ENCODE assay signal across 8 cellular contexts in the genomic region with DNA sequence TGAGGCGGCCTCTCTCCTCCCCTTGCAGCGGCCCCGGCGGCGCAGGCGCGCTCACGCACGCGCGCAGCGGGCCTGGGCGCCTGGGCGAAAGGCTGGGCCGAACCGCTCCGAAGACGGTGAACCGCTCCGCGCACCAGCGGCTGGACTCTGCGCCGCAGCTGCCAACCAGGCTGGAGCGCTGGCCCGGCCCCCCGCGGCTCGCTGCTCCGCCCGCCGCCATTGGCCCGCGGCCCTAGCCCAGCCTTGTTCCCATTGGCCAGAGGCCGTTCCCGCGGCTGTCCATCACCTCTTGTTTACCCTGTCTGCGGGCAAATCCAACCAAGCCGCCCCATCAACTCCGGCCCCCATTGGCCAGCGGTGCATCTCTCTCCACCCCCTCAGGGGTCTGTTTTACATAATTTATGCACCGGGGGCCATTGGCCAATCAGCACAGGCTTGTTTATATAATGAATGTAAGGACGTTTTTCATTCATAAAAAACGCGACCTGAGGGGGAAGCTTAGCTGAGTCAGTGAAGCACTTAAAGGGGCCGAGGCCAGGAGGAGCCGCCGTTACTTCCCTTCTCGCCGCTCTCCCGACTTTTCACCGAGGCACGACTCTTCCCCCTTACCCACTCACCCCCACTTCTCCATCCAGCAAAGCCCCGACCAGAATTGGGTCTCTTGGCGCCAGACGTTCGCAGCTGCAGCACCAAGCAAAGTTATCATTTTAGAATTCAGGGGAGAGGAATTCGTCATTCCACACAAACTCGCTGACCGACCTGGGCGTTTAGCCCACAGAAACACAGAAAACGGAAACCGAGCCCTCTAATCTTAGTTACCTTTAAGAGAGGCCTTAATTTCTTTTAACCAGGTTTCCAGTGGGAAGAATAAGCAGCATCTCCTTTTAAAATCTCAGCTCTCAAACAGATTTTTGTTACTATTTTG. TPM values are rescaled to one million over a fixed set of nuclear protein-coding genes. Genes with fewer than 3 reads are reported as not detected.
DNase-seq lines count a peak whose midpoint lies in the region; ATAC-seq and TF ChIP-seq lines count a peak whose summit lies in the region.

Gene ETV5 (minus strand): TSS at position 149 of the 925 bp plus-strand sequence. CDS start 3,221 bp downstream, outside the sequence.

- ATAC-seq in GM18909 (IDR thresholded peaks at IDR 0.05; ENCODE audit: poor library complexity, unreplicated experiment) (peak; percentile 97), HG03159 (IDR thresholded peaks at IDR 0.05; ENCODE audit: unreplicated experiment) (peak; percentile 96), activated B cell treated with CpG ODN at 0.5 μM for 24 hours (ENCODE audit: low read depth) (peak; percentile 95)

- intact Hi-C loops in activated B cell treated with CpG ODN at 0.5 μM for 24 hours (cut with micrococcal nuclease) = loop anchor here (1.0 to 5.0 kb wide), 10 partner anchors 44 to 718 kb away; partner anchors contain the start of genes EIF4A2, TBCCD1, TMEM41A and TRA2B

- no peaks in the 10 kb centered on the region for H3K36me3 Mint-ChIP-seq in activated B cell treated with CpG ODN at 0.5 μM for 24 hours (ENCODE audit: low read depth)

- peaks cover 3% of the 10 kb centered on the region; the same call in 1 of the 2 replicates for H3K9me3 ChIP-seq in AG04450 (ENCODE audit: control insufficient read depth, insufficient read depth, low read length)

- H3K27ac ChIP-seq in AG04450 (ENCODE audit: low read depth, low read length) = peak within 1 kb of the TSS; percentile 90
- peak within 1 kb of the TSS; percentile 70 for H3K27ac ChIP-seq in caudate nucleus (ENCODE audit: low read depth, low read length)
- peak within 1 kb of the TSS; percentile 14 to 91 (median 72) for H3K27ac ChIP-seq in skin epidermis

- POLR2A ChIA-PET in AG04450 (lab: Yijun Ruan, JAX) = interaction anchor here (1.0 to 1.7 kb wide), 7 partner anchors 10 to 675 kb away, joined by 3 to 5 read pairs (median 4); partner anchors contain the start of genes EIF4A2 and SENP2
- POLR2A ChIA-PET in activated B cell treated with CpG ODN at 0.5 μM for 24 hours (lab: Charles Lee) = interaction anchor here (1.4 to 3.4 kb wide), 6 partner anchors 43 to 674 kb away, joined by 5 to 22 read pairs (median 8); partner anchors contain the start of genes DNAJB11, EIF4A2 and TRA2B

- peaks cover 10% of the 10 kb centered on the region for H3K27me3 ChIP-seq in AG04450 (ENCODE audit: control insufficient read depth, insufficient read depth, low read length)

- H3K9me3 Mint-ChIP-seq in activated B cell treated with CpG ODN at 0.5 μM for 24 hours = no peaks in the 10 kb centered on the region

- DNase-seq in AG04450 (ENCODE audit: low read depth, low spot score) (peak; percentile 99), NCI-H2227 treated with DMSO at 0.1 percent for 48 hours (lab: John Stamatoyannopoulos, UW) (peak; percentile 98), activated B cell treated with CpG ODN at 0.5 μM for 24 hours (peak; percentile 85), caudate nucleus (lab: John Stamatoyannopoulos, UW) (peak; percentile 87 to 100 (median 99)), iPS-NIHi11 (ENCODE audit: low spot score) (peak; percentile 98)

- TF ChIP-seq CTCF in AG04450 (IDR thresholded peaks at IDR 0.05; ENCODE audit: low read depth, low read length) (no peak), activated B cell treated with CpG ODN at 0.5 μM for 24 hours (IDR thresholded peaks at IDR 0.05) (no peak)

- peaks cover 42% of the 10 kb centered on the region for H3K27me3 Mint-ChIP-seq in activated B cell treated with CpG ODN at 0.5 μM for 24 hours

- peak within 1 kb of the TSS; percentile 95 for H3K4me3 Mint-ChIP-seq in activated B cell treated with CpG ODN at 0.5 μM for 24 hours

- peaks cover 35% of the 10 kb centered on the region for H3K4me1 Mint-ChIP-seq in activated B cell treated with CpG ODN at 0.5 μM for 24 hours

- H3K27ac Mint-ChIP-seq in activated B cell treated with CpG ODN at 0.5 μM for 24 hours = peak within 1 kb of the TSS; percentile 80

- H3K4me3 ChIP-seq in AG04450 (ENCODE audit: low read depth, low read length) = peak within 1 kb of the TSS; percentile 95
- peak within 1 kb of the TSS; percentile 62 to 84 (median 72) for H3K4me3 ChIP-seq in skin epidermis

- CTCF ChIA-PET in AG04450 (lab: Charles Lee) = interaction anchor here (0.5 to 1.2 kb wide), 4 partner anchors 115 to 508 kb away, joined by 3 to 7 read pairs (median 4); no protein-coding TSS in a partner anchor
- CTCF ChIA-PET in activated B cell treated with CpG ODN at 0.5 μM for 24 hours (lab: Charles Lee) = interaction anchor here (0.9 to 1.3 kb wide), 3 partner anchors 43 to 431 kb away, joined by 3 to 6 read pairs (median 3); no protein-coding TSS in a partner anchor

RNA-seq across cellular contexts. Expression of gene ETV5, which starts in this region (rescaled TPM):
- 28.6 and 33.7 TPM in 2 replicates for polyA plus RNA-seq in AG04450 (2011; rRNA removed)
- 53.2 and 69.5 TPM in 2 replicates for polyA minus RNA-seq in AG04450 (2011; rRNA and poly(A)+ RNA removed)
- total RNA-seq in activated B cell treated with CpG ODN at 0.5 μM for 24 hours = 0.49 and 0.89 TPM in 2 replicates

Comparison
In these comparisons a context has a peak if more than half of its experiments do, and no peak if none do; other contexts are left out.
1. Peak in every context shown above with its lines: DNase-seq, ATAC-seq, H3K4me3 ChIP-seq and H3K27ac ChIP-seq.
2. Peak in DNase-seq and ATAC-seq in activated B cell treated with CpG ODN at 0.5 μM for 24 hours; RNA of the gene not detected or under 1 TPM.